In the genomic region with DNA sequence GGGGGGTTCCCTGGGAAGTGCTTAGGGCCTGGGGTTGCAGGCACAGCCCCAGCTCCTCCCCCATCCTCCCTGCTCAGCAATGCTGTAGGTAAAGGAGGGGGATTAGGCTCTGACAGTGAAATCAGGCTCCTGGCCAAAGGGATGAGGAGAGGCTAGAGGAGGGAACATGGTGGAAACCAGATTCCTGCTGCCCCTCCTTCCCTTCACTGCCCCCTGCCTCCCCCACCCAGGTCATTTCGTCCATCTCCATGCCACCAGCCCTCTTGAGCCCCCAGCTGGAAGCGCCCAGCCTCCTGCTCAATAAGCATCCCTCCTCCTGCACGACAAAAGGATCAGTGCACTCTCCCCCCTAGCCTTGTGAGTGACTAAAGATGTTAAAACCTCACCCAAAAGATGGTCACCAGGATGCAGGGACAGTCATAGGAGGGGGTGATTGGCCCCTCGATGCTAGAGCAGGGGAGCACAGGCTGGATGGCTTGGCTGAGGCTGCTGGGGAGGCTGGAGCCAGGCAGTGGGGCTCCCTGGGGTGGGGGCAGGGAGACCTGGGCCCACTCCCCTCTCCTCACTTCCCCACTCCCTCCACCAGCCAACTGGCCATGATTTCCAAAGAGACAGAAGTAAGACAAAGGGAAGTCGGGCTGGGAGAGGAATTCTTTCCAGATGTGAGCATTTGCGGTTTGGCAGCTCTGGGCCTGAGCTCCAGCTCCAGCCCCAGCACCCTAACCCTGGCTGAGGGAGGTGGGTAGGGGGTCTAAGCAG, we compare ENCODE assay signal across 8 cellular contexts. TPM values are rescaled to one million over a fixed set of nuclear protein-coding genes. Genes with fewer than 3 reads are reported as not detected.
DNase-seq lines count a peak whose midpoint lies in the region; TF ChIP-seq lines count a peak whose summit lies in the region.
"Had no signal": no experiment of that assay in that cellular context is flagged by ENCODE, and none has a peak within 500 bp of the region (broad histone marks: within the 10 kb centered on the region; RNA-seq: fewer than 3 reads in every experiment).

No MANE protein-coding gene starts in this region.

- H3K9me3 ChIP-seq in HUES48 (ENCODE audit: control insufficient read depth, insufficient read depth, low read length) (no peaks in the 10 kb centered on the region), endodermal cell (ENCODE audit: control insufficient read depth, low read length) (no peaks in the 10 kb centered on the region)
- H3K9me3 ChIP-seq: right lobe of liver had no signal

- peak overlapping the region; percentile 10; the same call in 1 of the 2 replicates for H3K9ac ChIP-seq in HUES48 (ENCODE audit: low read depth, low read length)
- no peak overlapping the region for H3K9ac ChIP-seq in endodermal cell (ENCODE audit: extremely low read depth, low read length, poor library complexity, severe bottlenecking)

- H3K27me3 ChIP-seq in HUES48 (ENCODE audit: control insufficient read depth, insufficient read depth, low read length): peaks cover 16% of the 10 kb centered on the region
- no peaks in the 10 kb centered on the region for H3K27me3 ChIP-seq in endodermal cell (ENCODE audit: control insufficient read depth, insufficient read depth, low read length, poor library complexity, severe bottlenecking)

- H3K9me3 Mint-ChIP-seq in endodermal cell: no peaks in the 10 kb centered on the region
- H3K9me3 Mint-ChIP-seq: IgD-negative memory B cell had no signal

- no peak for TF ChIP-seq CTCF in endodermal cell (conservative IDR thresholded peaks at IDR 0.05)

- peak overlapping the region; percentile 72 for H3K4me3 Mint-ChIP-seq in endodermal cell

- H3K4me3 ChIP-seq in HUES48 (ENCODE audit: low read depth, low read length): peak overlapping the region; percentile 73
- peak overlapping the region; percentile 91 for H3K4me3 ChIP-seq in endodermal cell (ENCODE audit: low read length)
- no peak overlapping the region for H3K4me3 ChIP-seq in skin epidermis
- H3K4me3 ChIP-seq: right lobe of liver had no signal

- H3K27ac Mint-ChIP-seq in endodermal cell: peak overlapping the region; percentile 36
- H3K27ac Mint-ChIP-seq: IgD-negative memory B cell had no signal

- WGBS in endodermal cell (ENCODE audit: insufficient coverage in 1 of 2, insufficient read length in 1 of 2), 2 experiments: 20 to 40% methylated on average over 2 to 6 of the region's 6 CpGs

- H3K4me1 Mint-ChIP-seq in endodermal cell: peaks cover 57% of the 10 kb centered on the region

- H3K27ac ChIP-seq in HUES48 (ENCODE audit: low read depth, low read length) (peak overlapping the region; percentile 97), endodermal cell (ENCODE audit: low read depth, low read length) (peak overlapping the region; percentile 71), skin epidermis (peak overlapping the region in 20 of 21 experiments; percentile 45 to 91 (median 80))
- H3K27ac ChIP-seq: right lobe of liver had no signal

- H3K36me3 ChIP-seq in HUES48 (ENCODE audit: control insufficient read depth, insufficient read depth, low read length): no peaks in the 10 kb centered on the region; the same call in 1 of the 2 replicates
- no peaks in the 10 kb centered on the region for H3K36me3 ChIP-seq in endodermal cell (ENCODE audit: control insufficient read depth, insufficient read depth, low read length)
- H3K36me3 ChIP-seq: right lobe of liver had no signal

- peaks cover 60% of the 10 kb centered on the region for H3K4me1 ChIP-seq in HUES48 (ENCODE audit: control insufficient read depth, insufficient read depth, low read length)
- peaks cover 24% of the 10 kb centered on the region for H3K4me1 ChIP-seq in endodermal cell (ENCODE audit: control insufficient read depth, insufficient read depth, low read length)

- H3K36me3 Mint-ChIP-seq in endodermal cell (ENCODE audit: low read depth): peaks cover 5% of the 10 kb centered on the region
- H3K36me3 Mint-ChIP-seq: IgD-negative memory B cell had no signal

- DNase-seq in endodermal cell: no peak
- DNase-seq in activated CD4-positive, alpha-beta T cell treated with anti-CD3 and anti-CD28 coated beads, Interleukin-2, amount 50 U/mL, for 48 hours: no peak
- no peak for DNase-seq in activated CD4-positive, alpha-beta T cell treated with anti-CD3 and anti-CD28 coated beads for 1 hour
- DNase-seq: NCI-H510A, right lobe of liver had no signal

- peaks cover 31% of the 10 kb centered on the region for H3K27me3 Mint-ChIP-seq in endodermal cell (ENCODE audit: insufficient read depth)

RNA-seq across cellular contexts. Expression of a gene that starts 2.3 kb away (rescaled TPM):
- 100 to 1,000 TPM; 243 to 780 TPM for total RNA-seq in endodermal cell
- polyA plus RNA-seq in endodermal cell (2013, experiment 1 of 2): 435 TPM
- polyA plus RNA-seq in endodermal cell (2013, experiment 2 of 2): 409 TPM

RNA-seq across cellular contexts. Expression of a gene that starts 20.6 kb away (rescaled TPM):
- total RNA-seq in endodermal cell: 10 to 100 TPM; 25.9 to 35.5 TPM
- 36.0 TPM for polyA plus RNA-seq in endodermal cell (2013, experiment 1 of 2)
- polyA plus RNA-seq in endodermal cell (2013, experiment 2 of 2): 33.1 TPM

RNA-seq across cellular contexts. Expression of a gene that starts 20.9 kb away (rescaled TPM):
- 10 to 100 TPM; 37.2 to 39.9 TPM for total RNA-seq in endodermal cell
- polyA plus RNA-seq in endodermal cell (2013, experiment 1 of 2): 31.9 TPM
- 32.0 TPM for polyA plus RNA-seq in endodermal cell (2013, experiment 2 of 2)

RNA-seq across cellular contexts. Expression of a gene that starts 30.5 kb away (rescaled TPM):
- 100 to 1,000 TPM in 1 of 2 donors, 10 to 100 TPM in 1; 65.8 to 103 TPM for total RNA-seq in endodermal cell
- polyA plus RNA-seq in endodermal cell (2013, experiment 1 of 2): 271 TPM
- 261 TPM for polyA plus RNA-seq in endodermal cell (2013, experiment 2 of 2)
- polyA plus RNA-seq: IgD-negative memory B cell had no signal

RNA-seq across cellular contexts. Expression of a gene that starts 33.2 kb away (rescaled TPM):
- 10 to 100 TPM; 32.2 to 35.5 TPM for total RNA-seq in endodermal cell
- 34.7 TPM for polyA plus RNA-seq in endodermal cell (2013, experiment 1 of 2)
- polyA plus RNA-seq in endodermal cell (2013, experiment 2 of 2): 30.8 TPM

Comparison
In these comparisons a context has a peak if more than half of its experiments do, and no peak if none do; other contexts are left out.
1. H3K4me3 ChIP-seq: peak in HUES48 (single experiment) and endodermal cell (single experiment); none in skin epidermis (0 of 7).
2. Peak in every context shown above with its lines, with median percentiles within 50 percentile points of each other: H3K27ac ChIP-seq.